Comparison of ENCODE assay signal across 9 cellular contexts in the genomic region with DNA sequence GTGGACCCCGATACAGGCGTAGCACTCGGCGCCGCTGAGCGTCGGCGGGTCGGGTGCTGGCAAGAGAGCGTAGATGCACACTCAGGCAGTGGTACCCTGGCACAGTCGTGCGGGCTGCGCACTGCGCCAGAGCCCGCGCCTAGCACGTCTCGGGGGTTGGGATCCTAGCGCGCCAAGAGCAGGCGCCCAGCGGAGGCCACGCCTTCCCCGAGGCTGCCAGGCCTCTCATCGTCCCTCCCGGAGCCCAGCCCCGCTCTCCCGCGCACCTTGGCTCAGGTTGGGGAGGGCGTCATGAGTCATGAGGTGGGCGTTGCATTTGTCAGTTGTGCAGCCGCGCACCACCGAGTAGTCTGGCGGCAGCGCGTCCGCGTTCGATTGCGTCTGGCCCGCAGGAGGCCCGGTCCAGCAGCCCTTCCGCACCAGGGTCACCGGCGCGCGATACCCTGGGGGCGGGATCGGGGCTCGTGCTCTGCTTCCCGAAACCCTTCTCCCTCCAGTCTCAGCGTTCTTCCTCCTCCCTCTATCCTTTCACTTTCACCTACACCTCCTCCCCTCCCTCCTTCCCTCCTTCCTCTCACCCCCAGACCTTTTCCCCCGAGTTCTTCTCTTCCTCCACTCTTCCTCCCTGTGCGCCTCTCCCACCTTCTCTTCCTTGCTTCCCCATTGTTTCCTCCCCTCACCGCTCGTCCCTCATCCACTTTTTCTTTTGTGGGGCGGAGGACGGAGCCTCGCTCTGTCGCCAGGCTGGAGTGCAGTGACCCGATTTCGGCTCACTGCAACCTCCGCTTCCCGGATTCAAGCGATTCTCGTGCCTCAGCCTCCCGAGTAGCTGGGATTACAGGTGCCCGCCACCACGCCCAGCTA. TPM values are rescaled to one million over a fixed set of nuclear protein-coding genes. Genes with fewer than 3 reads are reported as not detected.
DNase-seq lines count a peak whose midpoint lies in the region; ATAC-seq, FAIRE-seq and TF ChIP-seq lines count a peak whose summit lies in the region.
"Had no signal": no experiment of that assay in that cellular context is flagged by ENCODE, and none has a peak within 500 bp of the region (broad histone marks: within the 10 kb centered on the region; RNA-seq: fewer than 3 reads in every experiment).

No MANE protein-coding gene starts in this region.

- H4K91ac ChIP-seq in mesenchymal stem cell (ENCODE audit: low read length), result no peak overlapping the region

- H3K9ac ChIP-seq in MM.1S (ENCODE audit: low read length), result no peak overlapping the region
- peak overlapping the region in 1 of 2 donors; percentile 62 for H3K9ac ChIP-seq in colonic mucosa (ENCODE audit: low read depth in 2 of 2, low read length in 2 of 2)
- H3K9ac ChIP-seq in mesenchymal stem cell (ENCODE audit: low read length), result peak overlapping the region; percentile 50

- no peak for FAIRE-seq in D721Med (lab: Jason Lieb, UNC)
- FAIRE-seq: GM18507 had no signal

- intact Hi-C loops in colonic mucosa (cut with DNase I), result no loop called here

- H3K36me3 ChIP-seq in MM.1S (replicated peaks; ENCODE audit: insufficient read depth, low read length), result no peaks in the 10 kb centered on the region
- H3K36me3 ChIP-seq in colonic mucosa, result no peaks in the 10 kb centered on the region
- H3K36me3 ChIP-seq in mesenchymal stem cell (ENCODE audit: control insufficient read depth in 1 of 2, insufficient read depth in 2 of 2, low read depth in 1 of 2, low read length in 2 of 2), result no peaks in the 10 kb centered on the region

- H2AFZ ChIP-seq in MM.1S (ENCODE audit: low read length) (no peak overlapping the region), mesenchymal stem cell (ENCODE audit: low read depth, low read length) (peak overlapping the region; percentile 73)

- no peaks in the 10 kb centered on the region for H3F3A ChIP-seq in MM.1S (ENCODE audit: insufficient read depth, low read length)

- H3K18ac ChIP-seq in mesenchymal stem cell (ENCODE audit: low read depth in 1 of 2, low read length in 2 of 2), result peak overlapping the region in 1 of 2 experiments; percentile 49

- H3K79me1 ChIP-seq in mesenchymal stem cell (replicated peaks; ENCODE audit: low read length, poor library complexity, severe bottlenecking), result no peaks in the 10 kb centered on the region

- H2BK120ac ChIP-seq in mesenchymal stem cell (ENCODE audit: low read depth, low read length), result no peak overlapping the region

- H3K27ac ChIP-seq in MM.1S (ENCODE audit: low read length), result no peak overlapping the region
- peak overlapping the region; percentile 47 for H3K27ac ChIP-seq in colonic mucosa
- H3K27ac ChIP-seq in mesenchymal stem cell (ENCODE audit: low read length, poor library complexity, severe bottlenecking), result no peak overlapping the region

- H3K79me2 ChIP-seq in MM.1S (ENCODE audit: low read length), result no peaks in the 10 kb centered on the region

- H3K4ac ChIP-seq in mesenchymal stem cell (ENCODE audit: low read depth in 1 of 2, low read length in 2 of 2), result no peak overlapping the region

- H4K20me1 ChIP-seq in MM.1S (ENCODE audit: insufficient read depth, low read length), result no peaks in the 10 kb centered on the region

- H4K8ac ChIP-seq in mesenchymal stem cell (ENCODE audit: low read length), result peak overlapping the region; percentile 62

- no peaks in the 10 kb centered on the region for H3K9me2 ChIP-seq in MM.1S (replicated peaks; ENCODE audit: insufficient read depth, low read length)

- H3K9me3 ChIP-seq in MM.1S (replicated peaks; ENCODE audit: insufficient read depth, low read length), result no peaks in the 10 kb centered on the region
- H3K9me3 ChIP-seq in colonic mucosa, result no peaks in the 10 kb centered on the region
- peaks cover 19% of the 10 kb centered on the region for H3K9me3 ChIP-seq in mesenchymal stem cell (ENCODE audit: control insufficient read depth, low read length)

- no peak overlapping the region for H3K14ac ChIP-seq in mesenchymal stem cell (ENCODE audit: low read length in 2 of 2)

- H3K23ac ChIP-seq in mesenchymal stem cell (ENCODE audit: low read length in 2 of 2), result no peak overlapping the region

- peak; percentile 52 for DNase-seq in AG20443 (ENCODE audit: low spot score)
- no peak for DNase-seq in MM.1S
- DNase-seq in activated CD4-positive, alpha-beta T cell treated with anti-CD3 and anti-CD28 coated beads for 48 hours, result peak; percentile 79
- peak; percentile 87 for DNase-seq in colonic mucosa
- no peak for DNase-seq in mesenchymal stem cell
- DNase-seq in stimulated activated CD8-positive, alpha-beta memory T cell treated with anti-CD3 and anti-CD28 coated beads, Interleukin-2, amount 100 ng/mL, for 48 hours (ENCODE audit: low read depth in 2 of 2), result peak; percentile 54 to 61
- no peak for DNase-seq in D721Med (ENCODE audit: insufficient read length, low spot score)

- TF ChIP-seq CTCF in MM.1S (IDR thresholded peaks at IDR 0.05; ENCODE audit: low read length) (no peak), colonic mucosa (IDR thresholded peaks at IDR 0.05) (no peak), D721Med (IDR thresholded peaks at IDR 0.05; ENCODE audit: insufficient read depth, missing control alignments) (no peak)

- peak overlapping the region; percentile 6; the same call in 1 of the 2 replicates for H3K4me2 ChIP-seq in MM.1S (ENCODE audit: low read depth, low read length)
- peak overlapping the region; percentile 95 for H3K4me2 ChIP-seq in mesenchymal stem cell (ENCODE audit: low read length, poor library complexity, severe bottlenecking)

- WGBS in mesenchymal stem cell, result 8% methylated on average over 70 of the region's 70 CpGs

- H3K4me1 ChIP-seq in MM.1S (ENCODE audit: low read length), result no peaks in the 10 kb centered on the region
- H3K4me1 ChIP-seq in colonic mucosa, result peaks cover 10% of the 10 kb centered on the region
- peaks cover 10% of the 10 kb centered on the region for H3K4me1 ChIP-seq in mesenchymal stem cell (ENCODE audit: control insufficient read depth, insufficient read depth, low read depth, low read length)

- H2BK5ac ChIP-seq in mesenchymal stem cell (ENCODE audit: low read depth, low read length, poor library complexity, severe bottlenecking), result no peak overlapping the region

- H3K27me3 ChIP-seq in MM.1S (replicated peaks; ENCODE audit: insufficient read depth, low read length) (no peaks in the 10 kb centered on the region), colonic mucosa (no peaks in the 10 kb centered on the region), mesenchymal stem cell (ENCODE audit: control insufficient read depth in 1 of 2, insufficient read depth in 1 of 2, low read length in 2 of 2) (peaks cover 26 to 49% of the 10 kb centered on the region in 2 experiments)

- no peak overlapping the region for H2BK15ac ChIP-seq in mesenchymal stem cell (ENCODE audit: low read depth, poor library complexity, severe bottlenecking)

- ATAC-seq in HG02588 (IDR thresholded peaks at IDR 0.05; ENCODE audit: unreplicated experiment), result no peak

- no peak overlapping the region for H2AK5ac ChIP-seq in mesenchymal stem cell (ENCODE audit: low read length, severe bottlenecking)

- H3K4me3 ChIP-seq in MM.1S (ENCODE audit: low read length) (no peak overlapping the region), colonic mucosa (peak overlapping the region; percentile 51), mesenchymal stem cell (ENCODE audit: insufficient read depth in 1 of 2, low read depth in 1 of 2, low read length in 2 of 2) (peak overlapping the region; percentile 52 to 83)

- H2BK12ac ChIP-seq in mesenchymal stem cell (ENCODE audit: low read length in 2 of 2), result no peak overlapping the region

RNA-seq across cellular contexts. Expression of a gene that starts 3.5 kb away (rescaled TPM):
- total RNA-seq in colonic mucosa, result 1 to 10 TPM; 3.3 to 3.9 TPM
- polyA plus RNA-seq in mesenchymal stem cell (2013, experiment 1 of 2), result 0.12 TPM
- polyA plus RNA-seq in mesenchymal stem cell (2013, experiment 2 of 2), result 0.07 TPM

RNA-seq across cellular contexts. Expression of a gene that starts 18.0 kb away (rescaled TPM):
- 10 to 100 TPM; 25.4 to 60.9 TPM for total RNA-seq in colonic mucosa
- 0.04 TPM for polyA plus RNA-seq in mesenchymal stem cell (2013, experiment 1 of 2)
- 0.08 TPM for polyA plus RNA-seq in mesenchymal stem cell (2013, experiment 2 of 2)

RNA-seq across cellular contexts. Expression of a gene that starts 28.3 kb away (rescaled TPM):
- total RNA-seq in colonic mucosa, result 1 to 10 TPM; 6.5 to 7.3 TPM
- 3.2 TPM for polyA plus RNA-seq in mesenchymal stem cell (2013, experiment 1 of 2)
- 2.8 TPM for polyA plus RNA-seq in mesenchymal stem cell (2013, experiment 2 of 2)

RNA-seq across cellular contexts. Expression of a gene that starts 44.0 kb away (rescaled TPM):
- 10 to 100 TPM; 30.1 to 66.6 TPM for total RNA-seq in colonic mucosa
- 20.5 TPM for polyA plus RNA-seq in mesenchymal stem cell (2013, experiment 1 of 2)
- polyA plus RNA-seq in mesenchymal stem cell (2013, experiment 2 of 2), result 19.8 TPM

Comparison
In these comparisons a context has a peak if more than half of its experiments do, and no peak if none do; other contexts are left out.
1. DNase-seq: peak in AG20443 (single experiment), activated CD4-positive, alpha-beta T cell treated with anti-CD3 and anti-CD28 coated beads for 48 hours (single experiment), colonic mucosa (single experiment) and stimulated activated CD8-positive, alpha-beta memory T cell treated with anti-CD3 and anti-CD28 coated beads, Interleukin-2, amount 100 ng/mL, for 48 hours (2 of 2); none in MM.1S (single experiment), mesenchymal stem cell (single experiment) and D721Med (single experiment).